ENCODE assay signal across 23 cellular contexts in the genomic region with DNA sequence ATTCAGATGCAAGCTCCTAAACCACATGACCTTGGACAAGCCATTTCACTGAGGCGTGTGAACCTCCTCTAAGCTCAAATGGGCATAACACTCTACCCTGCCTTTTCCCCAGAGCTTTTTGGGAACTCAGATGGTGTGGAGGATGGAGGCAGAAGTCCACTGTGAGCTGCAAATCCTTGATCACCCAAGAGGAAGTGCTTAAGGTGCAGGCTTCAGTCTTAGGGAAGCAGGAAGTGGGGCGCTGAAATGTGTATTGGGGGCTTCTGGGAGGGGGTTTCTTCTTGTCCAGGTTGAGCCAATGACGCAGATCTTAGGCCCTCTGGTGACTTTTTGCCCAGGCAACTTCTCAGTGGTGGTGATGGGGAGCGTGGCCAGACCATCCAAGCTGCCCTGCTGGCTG. TPM values are rescaled to one million over a fixed set of nuclear protein-coding genes. Genes with fewer than 3 reads are reported as not detected.
DNase-seq lines count a peak whose midpoint lies in the region; ATAC-seq and TF ChIP-seq lines count a peak whose summit lies in the region.
"Had no signal": no experiment of that assay in that cellular context is flagged by ENCODE, and none has a peak within 500 bp of the region (broad histone marks: within the 10 kb centered on the region; RNA-seq: fewer than 3 reads in every experiment).

No MANE protein-coding gene starts in this region.

- H3K4me2 ChIP-seq in BLaER1 treated with 17β-estradiol and CSF1 and Interleukin-3, amounts not matched to agents 10 nM and 100 nM, result peak overlapping the region; percentile 92 to 98 (median 96)
- H3K4me2 ChIP-seq in OCI-LY7 (ENCODE audit: low read length), result peak overlapping the region; percentile 91
- H3K4me2 ChIP-seq: KMS-11 had no signal

- no TSS peak for BruUV-seq in OCI-LY7 (replicated peaks; lab: Mats Ljungman, UMichigan)

- H3K27me3 ChIP-seq in BLaER1 treated with 17β-estradiol and CSF1 and Interleukin-3, amounts not matched to agents 10 nM and 100 nM, result no peaks in the 10 kb centered on the region
- H3K27me3 ChIP-seq: SJCRH30 had no signal

- H3K4me1 Mint-ChIP-seq in IgD-negative memory B cell, result peaks cover 48 to 77% (median 69%) of the 10 kb centered on the region in 3 donors
- peaks cover 82 to 99% (median 98%) of the 10 kb centered on the region in 3 donors for H3K4me1 Mint-ChIP-seq in naive B cell

- ATAC-seq in naive B cell (ENCODE audit: low read depth in 2 of 2) (no peak), HG03175 (IDR thresholded peaks at IDR 0.05; ENCODE audit: unreplicated experiment) (no peak)
- ATAC-seq: Panc1 had no signal

- H3K79me2 ChIP-seq in OCI-LY7 (ENCODE audit: insufficient read depth, low read depth, low read length), result peaks cover 89% of the 10 kb centered on the region

- H3K4me1 ChIP-seq in BLaER1 treated with 17β-estradiol and CSF1 and Interleukin-3, amounts not matched to agents 10 nM and 100 nM, result peaks cover 97 to 100% (median 99%) of the 10 kb centered on the region in 10 experiments
- peaks cover 100% of the 10 kb centered on the region for H3K4me1 ChIP-seq in OCI-LY7 (ENCODE audit: insufficient read depth, low read length, poor library complexity, severe bottlenecking)
- H3K4me1 ChIP-seq: SJCRH30 had no signal

- intact Hi-C loops in OCI-LY7 (cut with micrococcal nuclease; ENCODE audit: unreplicated experiment), result loop anchor here (10.0 kb wide), 1 partner anchor 1795 kb away; the partner anchor contains the start of gene HAPSTR1

- no peaks in the 10 kb centered on the region for H3K9me2 ChIP-seq in OCI-LY7 (ENCODE audit: insufficient read depth, low read length)

- peak overlapping the region in 9 of 11 experiments; percentile 69 to 88 (median 84); a peak in 18 of 22 replicates for H3K27ac ChIP-seq in BLaER1 treated with 17β-estradiol and CSF1 and Interleukin-3, amounts not matched to agents 10 nM and 100 nM
- peak overlapping the region; percentile 91 for H3K27ac ChIP-seq in OCI-LY7 (ENCODE audit: low read depth, low read length, poor library complexity, severe bottlenecking)
- H3K27ac ChIP-seq: KMS-11, SJCRH30 had no signal

- no peaks in the 10 kb centered on the region for H3K9me3 Mint-ChIP-seq in IgD-negative memory B cell
- H3K9me3 Mint-ChIP-seq in naive B cell, result peaks cover 0 to 7% (median 4%) of the 10 kb centered on the region in 7 donors
- H3K9me3 Mint-ChIP-seq: CD4-positive, CD25-positive, alpha-beta regulatory T cell; T-helper 1 cell treated with Interleukin-12 subunit alpha and Interleukin-12 subunit beta and Interleukin-4 antibody, amounts not matched to agents 30 μg/mL and 1 μg/mL, for 36 hours had no signal

- H3K27me3 Mint-ChIP-seq in IgD-negative memory B cell (no peaks in the 10 kb centered on the region), naive B cell (no peaks in the 10 kb centered on the region)
- H3K27me3 Mint-ChIP-seq: CD4-positive, CD25-positive, alpha-beta regulatory T cell had no signal

- DNase-seq in OCI-LY7 (ENCODE audit: low spot score), result peak; percentile 39
- DNase-seq in naive B cell, result no peak
- no peak for DNase-seq in GM13976 (ENCODE audit: low spot score)
- DNase-seq in kidney tubule cell (ENCODE audit: low spot score), result no peak
- DNase-seq: CD4-positive, CD25-positive, alpha-beta regulatory T cell; COR-L47; GDM1; NCI-H1417; NCI-H187; NCI-H2107; NCI-H2227 treated with DMSO at 0.1 percent for 48 hours; NCI-H510A treated with DMSO at 0.1 percent for 48 hours; NCI-H774; SJCRH30 had no signal

- CTCF ChIA-PET in OCI-LY7 (lab: Charles Lee; ENCODE audit: unreplicated experiment), result interaction anchor here (4.8 kb wide), 1 partner anchor 12 kb away, joined by 28 read pairs; the partner anchor contains the start of gene CIITA

- peaks cover 0 to 13% (median 0%) of the 10 kb centered on the region in 11 experiments; a peak in 5 of 22 replicates for H3K9me3 ChIP-seq in BLaER1 treated with 17β-estradiol and CSF1 and Interleukin-3, amounts not matched to agents 10 nM and 100 nM (replicated peaks in 1 of 11)
- peaks cover 9% of the 10 kb centered on the region; the same call in 1 of the 2 replicates for H3K9me3 ChIP-seq in OCI-LY7 (ENCODE audit: low read length)
- H3K9me3 ChIP-seq: SJCRH30 had no signal

- peaks cover 7 to 75% (median 16%) of the 10 kb centered on the region in 11 experiments; a peak in 17 of 22 replicates for H4K20me1 ChIP-seq in BLaER1 treated with 17β-estradiol and CSF1 and Interleukin-3, amounts not matched to agents 10 nM and 100 nM
- H4K20me1 ChIP-seq in OCI-LY7 (ENCODE audit: insufficient read depth, low read length), result peaks cover 22% of the 10 kb centered on the region

- H3K9ac ChIP-seq in BLaER1 treated with 17β-estradiol and CSF1 and Interleukin-3, amounts not matched to agents 10 nM and 100 nM, result peak overlapping the region in 9 of 11 experiments; percentile 2 to 75 (median 70); a peak in 17 of 22 replicates
- H3K9ac ChIP-seq: KMS-11 had no signal

- no peak overlapping the region for H2AFZ ChIP-seq in OCI-LY7 (ENCODE audit: low read length)

- H3K4me3 Mint-ChIP-seq in IgD-negative memory B cell, result peak overlapping the region; percentile 74 to 95 (median 90)
- H3K4me3 Mint-ChIP-seq in naive B cell, result peak overlapping the region; percentile 86 to 100 (median 94)
- H3K4me3 Mint-ChIP-seq: CD4-positive, CD25-positive, alpha-beta regulatory T cell; T-helper 1 cell treated with Interleukin-12 subunit alpha and Interleukin-12 subunit beta and Interleukin-4 antibody, amounts not matched to agents 30 μg/mL and 1 μg/mL, for 36 hours had no signal

- in situ Hi-C loops in GM13976 (cut with MboI; ENCODE audit: low sequenced_read_pairs, unreplicated experiment), result no loop called here

- peaks cover 0 to 75% (median 32%) of the 10 kb centered on the region in 11 experiments; a peak in 18 of 22 replicates for H3K36me3 ChIP-seq in BLaER1 treated with 17β-estradiol and CSF1 and Interleukin-3, amounts not matched to agents 10 nM and 100 nM
- peaks cover 66% of the 10 kb centered on the region for H3K36me3 ChIP-seq in OCI-LY7 (ENCODE audit: insufficient read depth, low read length)
- H3K36me3 ChIP-seq: SJCRH30 had no signal

- H3K36me3 Mint-ChIP-seq in IgD-negative memory B cell, result peaks cover 8% of the 10 kb centered on the region
- peaks cover 28 to 35% of the 10 kb centered on the region in 2 donors for H3K36me3 Mint-ChIP-seq in naive B cell
- H3K36me3 Mint-ChIP-seq: CD4-positive, CD25-positive, alpha-beta regulatory T cell had no signal

- H3K27ac Mint-ChIP-seq in IgD-negative memory B cell, result peak overlapping the region; percentile 65 to 91 (median 90)
- peak overlapping the region; percentile 96 to 100 (median 98) for H3K27ac Mint-ChIP-seq in naive B cell
- H3K27ac Mint-ChIP-seq: T-helper 1 cell treated with Interleukin-12 subunit alpha and Interleukin-12 subunit beta and Interleukin-4 antibody, amounts not matched to agents 30 μg/mL and 1 μg/mL, for 36 hours had no signal

- no peak for TF ChIP-seq CTCF in OCI-LY7 (conservative IDR thresholded peaks at IDR 0.05; ENCODE audit: low read length)
- TF ChIP-seq CTCF in GM13976 (IDR thresholded peaks at IDR 0.05; ENCODE audit: borderline replicate concordance, control extremely low read depth, extremely low read depth, insufficient read depth, missing control alignments), result no peak

- POLR2A ChIA-PET in OCI-LY7 (lab: Charles Lee), result interaction anchor here (0.6 to 5.6 kb wide), 6 partner anchors 10 to 27 kb away, joined by 3 to 53 read pairs (median 6); partner anchors contain the start of gene CIITA

- peak overlapping the region in 7 of 10 experiments; percentile 12 to 60 (median 35); a peak in 9 of 20 replicates for H3K4me3 ChIP-seq in BLaER1 treated with 17β-estradiol and CSF1 and Interleukin-3, amounts not matched to agents 10 nM and 100 nM
- peak overlapping the region; percentile 50 for H3K4me3 ChIP-seq in OCI-LY7 (ENCODE audit: low read depth, low read length, poor library complexity, severe bottlenecking)
- H3K4me3 ChIP-seq: SJCRH30 had no signal

RNA-seq across cellular contexts. Expression of gene CIITA, which starts 12.9 kb away (rescaled TPM):
- polyA plus RNA-seq in IgD-negative memory B cell (173 TPM), naive B cell (ENCODE audit: low read depth in 6 of 6) (100 to 1,000 TPM; 130 to 259 (median 150) TPM)
- total RNA-seq in OCI-LY7 (2014; rRNA removed; shearing (Covaris generic)), result 56.1 and 68.7 TPM in 2 replicates
- total RNA-seq in OCI-LY7 (2022), result 101 and 124 TPM in 2 replicates
- total RNA-seq: A673, Daoy, MCF 10A had no signal

RNA-seq across cellular contexts. Expression of gene DEXI, which starts 52.4 kb away (rescaled TPM):
- polyA plus RNA-seq in IgD-negative memory B cell (11.4 TPM), naive B cell (ENCODE audit: low read depth in 6 of 6) (10 to 100 TPM; 10.1 to 22.6 (median 15.6) TPM)
- total RNA-seq in OCI-LY7 (2014; rRNA removed; shearing (Covaris generic)), result 12.7 and 17.6 TPM in 2 replicates
- total RNA-seq in OCI-LY7 (2022), result 13.5 and 15.1 TPM in 2 replicates

RNA-seq across cellular contexts. Expression of gene CLEC16A, which starts 54.5 kb away (rescaled TPM):
- polyA plus RNA-seq in IgD-negative memory B cell (21.1 TPM), naive B cell (ENCODE audit: low read depth in 6 of 6) (10 to 100 TPM; 11.8 to 34.9 (median 18.7) TPM)
- total RNA-seq in OCI-LY7 (2014; rRNA removed; shearing (Covaris generic)), result 26.2 and 31.1 TPM in 2 replicates
- 50.9 and 52.0 TPM in 2 replicates for total RNA-seq in OCI-LY7 (2022)
